ENCODE assay signal across 8 cellular contexts in genomic region chr1:229557214-229557850, GRCh38. TPM values are rescaled to one million over a fixed set of nuclear protein-coding genes. Genes with fewer than 3 reads are reported as not detected.
A peak's percentile ranks its signal among the peaks of the same experiment; 100 is the strongest.
DNase-seq lines count a peak whose midpoint lies in the region; ATAC-seq and TF ChIP-seq lines count a peak whose summit lies in the region.

No MANE protein-coding gene starts in this region.

- no peak for DNase-seq in activated T-cell treated with anti-CD3 and anti-CD28 coated beads, Interleukin-2, amount 50 U/mL, for 4 hours
- DNase-seq in activated T-cell treated with anti-CD3 and anti-CD28 coated beads, Interleukin-2, amount 50 U/mL, for 48 hours: no peak
- DNase-seq in PC-9: no peak
- no peak for DNase-seq in NCI-H2081 treated with DMSO at 0.1 percent for 48 hours (lab: John Stamatoyannopoulos, UW)

- no peaks in the 10 kb centered on the region for H3K36me3 ChIP-seq in PC-9 (ENCODE audit: low read depth)
- no peaks in the 10 kb centered on the region for H3K36me3 ChIP-seq in endocrine pancreas (ENCODE audit: control insufficient read depth, insufficient read depth, low read length)
- no peaks in the 10 kb centered on the region for H3K36me3 ChIP-seq in neuron (ENCODE audit: insufficient read depth, low read length)

- TF ChIP-seq CTCF in PC-9 (conservative IDR thresholded peaks at IDR 0.05): no peak

- no peaks in the 10 kb centered on the region for H3K27me3 Mint-ChIP-seq in activated T-cell treated with anti-CD3 and anti-CD28 coated beads, Interleukin-2, amount 50 U/mL, for 4 hours (ENCODE audit: low read depth)

- H3F3A ChIP-seq in PC-9 (ENCODE audit: insufficient read depth, low read depth): 0 out of 2 replicates have a peak, but pooled peaks cover 2% of the 10 kb centered on the region

- H3K79me2 ChIP-seq in PC-9 (ENCODE audit: low read depth): 0 out of 2 replicates have a peak, but pooled peaks cover 6% of the 10 kb centered on the region

- BruUV-seq in PC-9 (replicated peaks; lab: Mats Ljungman, UMichigan): TSS peak; percentile 36

- H4K20me1 ChIP-seq in PC-9 (ENCODE audit: insufficient read depth): no peaks in the 10 kb centered on the region

- H3K36me3 Mint-ChIP-seq in activated T-cell treated with anti-CD3 and anti-CD28 coated beads, Interleukin-2, amount 50 U/mL, for 4 hours (ENCODE audit: insufficient read depth): peaks cover 2% of the 10 kb centered on the region

- H2AFZ ChIP-seq in PC-9 (peak overlapping the region; percentile 77), neuron (ENCODE audit: low read depth, low read length) (peak overlapping the region; percentile 57)

- H3K4me3 ChIP-seq in PC-9 (peak overlapping the region; percentile 70), endocrine pancreas (ENCODE audit: control insufficient read depth, insufficient read depth, low read length) (peak overlapping the region; percentile 84), neuron (ENCODE audit: low read length) (peak overlapping the region; percentile 96)

- intact Hi-C loops in PC-9 (cut with micrococcal nuclease; ENCODE audit: unreplicated experiment): loop anchor here (5.0 kb wide), 1 partner anchor 50 kb away; the partner anchor contains the start of gene NUP133

- H3K9me3 Mint-ChIP-seq in activated T-cell treated with anti-CD3 and anti-CD28 coated beads, Interleukin-2, amount 50 U/mL, for 4 hours: no peaks in the 10 kb centered on the region

- no peaks in the 10 kb centered on the region for H3K9me2 ChIP-seq in PC-9 (ENCODE audit: insufficient read depth)

- H3K9ac ChIP-seq in endocrine pancreas (ENCODE audit: control insufficient read depth, insufficient read depth, low read length): peak overlapping the region; percentile 89

- POLR2A ChIA-PET in PC-9 (lab: Charles Lee; ENCODE audit: unreplicated experiment): interaction anchor here (0.7 kb wide), 1 partner anchor 557 kb away, joined by 3 read pairs; no protein-coding TSS in a partner anchor

- peaks cover 52% of the 10 kb centered on the region for H3K4me1 Mint-ChIP-seq in activated T-cell treated with anti-CD3 and anti-CD28 coated beads, Interleukin-2, amount 50 U/mL, for 4 hours (ENCODE audit: low read depth)

- H3K27ac ChIP-seq in PC-9: no peak overlapping the region

- CTCF ChIA-PET in PC-9 (lab: Charles Lee): interaction anchor here (0.7 kb wide), 1 partner anchor 298 kb away, joined by 3 read pairs; no protein-coding TSS in a partner anchor

- H3K27me3 ChIP-seq in PC-9 (ENCODE audit: insufficient read depth, low read depth) (no peaks in the 10 kb centered on the region), endocrine pancreas (ENCODE audit: control insufficient read depth, insufficient read depth, low read length) (no peaks in the 10 kb centered on the region), neuron (ENCODE audit: insufficient read depth, low read length) (no peaks in the 10 kb centered on the region)

- no peaks in the 10 kb centered on the region for H3K9me3 ChIP-seq in PC-9 (ENCODE audit: insufficient read depth, low read depth)
- H3K9me3 ChIP-seq in endocrine pancreas (ENCODE audit: control insufficient read depth, low read length): no peaks in the 10 kb centered on the region
- H3K9me3 ChIP-seq in neuron (ENCODE audit: low read length): no peaks in the 10 kb centered on the region

- H3K4me1 ChIP-seq in PC-9 (replicated peaks; ENCODE audit: insufficient read depth): peaks cover 10% of the 10 kb centered on the region; the same call in 1 of the 2 replicates
- H3K4me1 ChIP-seq in endocrine pancreas (ENCODE audit: control insufficient read depth, insufficient read depth, low read length): peaks cover 4% of the 10 kb centered on the region
- peaks cover 21% of the 10 kb centered on the region for H3K4me1 ChIP-seq in neuron (ENCODE audit: insufficient read depth, low read length)

- ATAC-seq in activated T-cell treated with anti-CD3 and anti-CD28 coated beads, Interleukin-2, amount 50 U/mL, for 4 hours: no peak
- ATAC-seq in GM21717 (IDR thresholded peaks at IDR 0.05; ENCODE audit: unreplicated experiment) (no peak), HG03460 (IDR thresholded peaks at IDR 0.05; ENCODE audit: unreplicated experiment) (no peak)

- peak overlapping the region; percentile 86 for H3K4me3 Mint-ChIP-seq in activated T-cell treated with anti-CD3 and anti-CD28 coated beads, Interleukin-2, amount 50 U/mL, for 4 hours

- peak overlapping the region; percentile 74 for H3K4me2 ChIP-seq in PC-9

RNA-seq across cellular contexts. Expression of gene ABCB10, which starts 1.2 kb away (rescaled TPM):
- total RNA-seq in activated T-cell treated with anti-CD3 and anti-CD28 coated beads, Interleukin-2, amount 50 U/mL, for 4 hours: 10 to 100 TPM; 16.4 to 19.1 (median 16.7) TPM
- 9.4 and 12.1 TPM in 2 replicates for total RNA-seq in PC-9 (2021)

RNA-seq across cellular contexts. Expression of gene NUP133, which starts 49.2 kb away (rescaled TPM):
- 10 to 100 TPM; 49.8 to 62.5 (median 56.7) TPM for total RNA-seq in activated T-cell treated with anti-CD3 and anti-CD28 coated beads, Interleukin-2, amount 50 U/mL, for 4 hours
- 38.5 and 42.9 TPM in 2 replicates for total RNA-seq in PC-9 (2021)
